In genomic region chr1:221743416-221744208, GRCh38 we compare ENCODE assay signal across 8 cellular contexts. TPM values are rescaled to one million over a fixed set of nuclear protein-coding genes. Genes with fewer than 3 reads are reported as not detected.
A peak's percentile ranks its signal among the peaks of the same experiment; 100 is the strongest.
DNase-seq lines count a peak whose midpoint lies in the region; ATAC-seq and TF ChIP-seq lines count a peak whose summit lies in the region.

No MANE protein-coding gene starts in this region.

- H3K36me3 ChIP-seq in SJSA1 (peaks cover 8% of the 10 kb centered on the region), skeletal muscle tissue (ENCODE audit: control insufficient read depth in 3 of 3, insufficient read depth in 3 of 3, low read length in 3 of 3) (peaks cover 3 to 8% (median 4%) of the 10 kb centered on the region in 3 donors)

- DNase-seq in NCI-H1694 treated with DMSO at 0.1 percent for 48 hours (lab: John Stamatoyannopoulos, UW): peak; percentile 44
- DNase-seq in NCI-H1694 (lab: John Stamatoyannopoulos, UW): no peak
- peak in 1 of 2 experiments; percentile 55 for DNase-seq in SJSA1 (ENCODE audit: low read depth in 1 of 2, low spot score in 2 of 2)
- no peak for DNase-seq in glutamatergic neuron
- DNase-seq in globus pallidus (ENCODE audit: low spot score): no peak

- ATAC-seq in HG02588 (IDR thresholded peaks at IDR 0.05; ENCODE audit: unreplicated experiment) (peak; percentile 8), HG03139 (IDR thresholded peaks at IDR 0.05; ENCODE audit: unreplicated experiment) (no peak)

- peak overlapping the region; percentile 95 for H3K27ac ChIP-seq in SJSA1
- peak overlapping the region; percentile 99 for H3K27ac ChIP-seq in skeletal muscle tissue (ENCODE audit: low read depth, low read length)

- H3K9me3 ChIP-seq in SJSA1 (replicated peaks): no peaks in the 10 kb centered on the region
- H3K9me3 ChIP-seq in skeletal muscle tissue (ENCODE audit: control insufficient read depth in 3 of 3, low read length in 3 of 3): no peaks in the 10 kb centered on the region

- H3K9ac ChIP-seq in skeletal muscle tissue (ENCODE audit: low read depth in 1 of 3, low read length in 3 of 3): peak overlapping the region; percentile 71 to 95 (median 83)

- peaks cover 6% of the 10 kb centered on the region for H3K9me3 Mint-ChIP-seq in glutamatergic neuron (ENCODE audit: unreplicated experiment)

- H3K4me1 ChIP-seq in SJSA1 (replicated peaks): peaks cover 18% of the 10 kb centered on the region
- H3K4me1 ChIP-seq in skeletal muscle tissue (ENCODE audit: control insufficient read depth in 3 of 3, insufficient read depth in 3 of 3, low read length in 3 of 3): peaks cover 25 to 33% (median 30%) of the 10 kb centered on the region in 3 donors

- H3K4me3 ChIP-seq in SJSA1 (peak overlapping the region; percentile 54), skeletal muscle tissue (ENCODE audit: low read length in 3 of 3) (peak overlapping the region; percentile 74 to 92 (median 76))

- peak overlapping the region; percentile 91 for H3K4me3 Mint-ChIP-seq in glutamatergic neuron (ENCODE audit: unreplicated experiment)

- H3K27me3 Mint-ChIP-seq in glutamatergic neuron (ENCODE audit: unreplicated experiment): peaks cover 7% of the 10 kb centered on the region

- TF ChIP-seq CTCF in glutamatergic neuron (IDR thresholded peaks at IDR 0.05; ENCODE audit: partially characterized antibody, unreplicated experiment): no peak

- no peaks in the 10 kb centered on the region for H3K27me3 ChIP-seq in SJSA1 (replicated peaks)
- H3K27me3 ChIP-seq in skeletal muscle tissue (ENCODE audit: control insufficient read depth in 3 of 3, insufficient read depth in 3 of 3, low read length in 3 of 3): no peaks in the 10 kb centered on the region

- peaks cover 10% of the 10 kb centered on the region for H3K36me3 Mint-ChIP-seq in glutamatergic neuron (ENCODE audit: unreplicated experiment)

- peaks cover 21% of the 10 kb centered on the region for H3K4me1 Mint-ChIP-seq in glutamatergic neuron (ENCODE audit: low read depth, unreplicated experiment)

- peak overlapping the region; percentile 92 for H3K27ac Mint-ChIP-seq in glutamatergic neuron (ENCODE audit: unreplicated experiment)

RNA-seq across cellular contexts. Expression of gene DUSP10, which starts 1.7 kb away (rescaled TPM):
- total RNA-seq in SJSA1 (2014; rRNA removed; shearing (Covaris generic)): 12.4 and 15.8 TPM in 2 replicates
- total RNA-seq in glutamatergic neuron (ENCODE audit: unreplicated experiment) (21.5 TPM), skeletal muscle tissue (28.2 TPM)
